In genomic region chr17:45282683-45283644, GRCh38 we compare ENCODE assay signal across 10 cellular contexts. TPM values are rescaled to one million over a fixed set of nuclear protein-coding genes. Genes with fewer than 3 reads are reported as not detected.
A peak's percentile ranks its signal among the peaks of the same experiment; 100 is the strongest.
DNase-seq lines count a peak whose midpoint lies in the region; ATAC-seq and TF ChIP-seq lines count a peak whose summit lies in the region.
"Had no signal": no experiment of that assay in that cellular context is flagged by ENCODE, and none has a peak within 500 bp of the region (broad histone marks: within the 10 kb centered on the region; RNA-seq: fewer than 3 reads in every experiment).

No MANE protein-coding gene starts in this region.

- peak; percentile 37; the same call in 1 of the 2 replicates for ATAC-seq in Panc1
- peak; percentile 69 for ATAC-seq in gastroesophageal sphincter
- ATAC-seq in gastrocnemius medialis: peak; percentile 75 to 77
- ATAC-seq in GM21717 (IDR thresholded peaks at IDR 0.05; ENCODE audit: unreplicated experiment): no peak

- in situ Hi-C loops in Panc1 (cut with HindIII; ENCODE audit: low pct_unique_long_range_greater_than_20kb, low sequenced_read_pairs): no loop called here
- in situ Hi-C loops in gastrocnemius medialis (cut with MboI; ENCODE audit: low sequenced_read_pairs in 4 of 4): loop anchor here in 1 of 4 donors (5.0 kb wide), 1 partner anchor 34 kb away; the partner anchor contains the start of gene MAP3K14

- no peak overlapping the region for H3K4me2 ChIP-seq in MM.1S (ENCODE audit: low read depth, low read length)

- H3F3A ChIP-seq in MM.1S (ENCODE audit: insufficient read depth, low read length): peaks cover 5% of the 10 kb centered on the region; the same call in 1 of the 2 replicates

- TF ChIP-seq CTCF in Panc1 (IDR thresholded peaks at IDR 0.05): no peak
- TF ChIP-seq CTCF in gastroesophageal sphincter (IDR thresholded peaks at IDR 0.05): no peak
- TF ChIP-seq CTCF in gastrocnemius medialis (IDR thresholded peaks at IDR 0.05 in 4 of 5, conservative IDR thresholded peaks at IDR 0.05 in 1 of 5): peak in 1 of 5 experiments; percentile 43
- TF ChIP-seq CTCF in MM.1S (IDR thresholded peaks at IDR 0.05; ENCODE audit: low read length): no peak
- TF ChIP-seq CTCF in MCF 10A (IDR thresholded peaks at IDR 0.05; ENCODE audit: unreplicated experiment): no peak

- H3K4me3 Mint-ChIP-seq in MCF 10A (ENCODE audit: unreplicated experiment): no peak overlapping the region

- BruUV-seq in Panc1 (replicated peaks; lab: Mats Ljungman, UMichigan): no TSS peak
- BruUV-seq in MCF 10A (replicated peaks; lab: Mats Ljungman, UMichigan): no TSS peak

- H3K36me3 ChIP-seq in Panc1 (ENCODE audit: control insufficient read depth, insufficient read depth, low read length) (peaks cover 7% of the 10 kb centered on the region), gastroesophageal sphincter (peaks cover 0 to 63% of the 10 kb centered on the region in 2 donors), gastrocnemius medialis (peaks cover 0 to 22% of the 10 kb centered on the region in 2 donors), MM.1S (replicated peaks; ENCODE audit: insufficient read depth, low read length) (no peaks in the 10 kb centered on the region; the same call in 1 of the 2 replicates)

- H4K20me1 ChIP-seq in MM.1S (ENCODE audit: insufficient read depth, low read length): no peaks in the 10 kb centered on the region

- H3K79me2 ChIP-seq in MM.1S (ENCODE audit: low read length): no peaks in the 10 kb centered on the region

- H3K9me3 ChIP-seq in Panc1 (ENCODE audit: control insufficient read depth, insufficient read depth, low read depth, low read length) (no peaks in the 10 kb centered on the region), gastroesophageal sphincter (no peaks in the 10 kb centered on the region), gastrocnemius medialis (no peaks in the 10 kb centered on the region), MM.1S (replicated peaks; ENCODE audit: insufficient read depth, low read length) (no peaks in the 10 kb centered on the region)

- no peaks in the 10 kb centered on the region for H3K9me2 ChIP-seq in MM.1S (replicated peaks; ENCODE audit: insufficient read depth, low read length)

- no peak for TF ChIP-seq POLR2A in gastroesophageal sphincter (IDR thresholded peaks at IDR 0.05)
- peak; percentile 69 to 78 for TF ChIP-seq POLR2A in gastrocnemius medialis (IDR thresholded peaks at IDR 0.05)

- H3K4me3 ChIP-seq in Panc1 (ENCODE audit: low read depth in 2 of 2, low read length in 2 of 2) (no peak overlapping the region), gastroesophageal sphincter (no peak overlapping the region), gastrocnemius medialis (no peak overlapping the region), MM.1S (ENCODE audit: low read length) (no peak overlapping the region)
- H3K4me3 ChIP-seq: skin epidermis had no signal

- POLR2A ChIA-PET in Panc1 (lab: Charles Lee): interaction anchor here (0.6 kb wide), 1 partner anchor 95 kb away, joined by 4 read pairs; no protein-coding TSS in a partner anchor
- POLR2A ChIA-PET in MCF 10A (lab: Yijun Ruan, JAX): interaction anchor here (0.9 to 2.5 kb wide), 3 partner anchors 11 to 99 kb away, joined by 3 to 9 read pairs (median 3); partner anchors contain the start of gene MAP3K14

- H3K36me3 Mint-ChIP-seq in MCF 10A (ENCODE audit: insufficient read depth, unreplicated experiment): peaks cover 95% of the 10 kb centered on the region

- 37 to 42% methylated on average over 3 to 11 of the region's 21 CpGs for WGBS in gastroesophageal sphincter (ENCODE audit: low coverage in 1 of 2), 2 donors

- peaks cover 34% of the 10 kb centered on the region for H3K4me1 ChIP-seq in Panc1 (ENCODE audit: control insufficient read depth, insufficient read depth, low read length)
- peaks cover 2 to 98% (median 24%) of the 10 kb centered on the region in 3 donors for H3K4me1 ChIP-seq in gastroesophageal sphincter
- peaks cover 54 to 69% of the 10 kb centered on the region in 2 donors for H3K4me1 ChIP-seq in gastrocnemius medialis
- H3K4me1 ChIP-seq in MM.1S (ENCODE audit: low read length): no peaks in the 10 kb centered on the region

- no peak overlapping the region for H2AFZ ChIP-seq in MM.1S (ENCODE audit: low read length)

- no peaks in the 10 kb centered on the region for H3K27me3 Mint-ChIP-seq in MCF 10A (ENCODE audit: insufficient read depth, unreplicated experiment)

- no peak overlapping the region for H3K9ac ChIP-seq in MM.1S (ENCODE audit: low read length)

- no peaks in the 10 kb centered on the region for H3K9me3 Mint-ChIP-seq in MCF 10A (ENCODE audit: unreplicated experiment)

- CTCF ChIA-PET in Panc1 (lab: Charles Lee) (interaction anchor here (0.6 kb wide), 1 partner anchor 22 kb away, joined by 3 read pairs; no protein-coding TSS in a partner anchor), MCF 10A (lab: Yijun Ruan, JAX) (interaction anchor here (0.6 to 16.2 kb wide), 4 partner anchors 10 to 108 kb away, joined by 3 to 229 read pairs (median 4); no protein-coding TSS in a partner anchor)

- H3K27ac Mint-ChIP-seq in MCF 10A (ENCODE audit: low read depth, unreplicated experiment): no peak overlapping the region

- peaks cover under 1% of the 10 kb centered on the region for H3K4me1 Mint-ChIP-seq in MCF 10A (ENCODE audit: insufficient read depth, unreplicated experiment)

- TF ChIP-seq EP300 in gastroesophageal sphincter (IDR thresholded peaks at IDR 0.05): no peak

- H3K27ac ChIP-seq in Panc1 (ENCODE audit: low read length): peak overlapping the region; percentile 20
- peak overlapping the region; percentile 21 to 82 (median 79) for H3K27ac ChIP-seq in gastroesophageal sphincter
- peak overlapping the region; percentile 88 to 100 (median 97) for H3K27ac ChIP-seq in gastrocnemius medialis
- H3K27ac ChIP-seq in MM.1S (ENCODE audit: low read length): no peak overlapping the region

- intact Hi-C loops in Panc1 (cut with micrococcal nuclease; ENCODE audit: unreplicated experiment) (no loop called here), gastrocnemius medialis (cut with DNase I; ENCODE audit: low total_unique reads) (loop anchor here (1.0 kb wide), 2 partner anchors 10 to 29 kb away; no protein-coding TSS in a partner anchor), MCF 10A (cut with micrococcal nuclease) (no loop called here)

- DNase-seq in HCEC 1CT (peak; percentile 24), Panc1 (ENCODE audit: low read depth, low spot score) (no peak), gastrocnemius medialis (peak; percentile 96 to 98), MM.1S (no peak), amniotic stem cell (lab: John Stamatoyannopoulos, UW) (no peak), MCF 10A (ENCODE audit: unreplicated experiment) (no peak)

- H3K27me3 ChIP-seq in Panc1 (ENCODE audit: control insufficient read depth, insufficient read depth, low read length): no peaks in the 10 kb centered on the region
- H3K27me3 ChIP-seq in gastroesophageal sphincter: no peaks in the 10 kb centered on the region
- H3K27me3 ChIP-seq in gastrocnemius medialis: no peaks in the 10 kb centered on the region
- no peaks in the 10 kb centered on the region for H3K27me3 ChIP-seq in MM.1S (replicated peaks; ENCODE audit: insufficient read depth, low read length)

RNA-seq across cellular contexts. Expression of gene SPATA32, which starts 21.1 kb away (rescaled TPM):
- total RNA-seq in Panc1 (2021; ENCODE audit: unreplicated experiment): 0.26 TPM
- polyA plus RNA-seq in Panc1 (2012; ENCODE audit: insufficient read length): 0.17 TPM
- not detected for total RNA-seq in gastroesophageal sphincter
- total RNA-seq in gastrocnemius medialis: not detected
- not detected in 2 replicates for total RNA-seq in MCF 10A (2022)
- total RNA-seq: frontal cortex had no signal

RNA-seq across cellular contexts. Expression of gene MAP3K14, which starts 33.9 kb away (rescaled TPM):
- total RNA-seq in Panc1 (2021; ENCODE audit: unreplicated experiment): 80.8 TPM
- polyA plus RNA-seq in Panc1 (2012; ENCODE audit: insufficient read length): 60.3 TPM
- total RNA-seq in gastroesophageal sphincter: 10 to 100 TPM in 3 of 4 donors, 1 to 10 TPM in 1; 8.5 to 17.5 (median 13.5) TPM
- total RNA-seq in gastrocnemius medialis: 10 to 100 TPM; 18.0 to 62.8 (median 34.0) TPM
- 5.3 and 9.2 TPM in 2 replicates for total RNA-seq in MCF 10A (2022)

Comparison
In these comparisons a context has a peak if more than half of its experiments do, and no peak if none do; other contexts are left out.
1. DNase-seq: peak in HCEC 1CT (single experiment) and gastrocnemius medialis (2 of 2); none in Panc1 (single experiment), MM.1S (single experiment), amniotic stem cell (single experiment) and MCF 10A (single experiment).
2. POLR2A ChIP-seq: peak in gastrocnemius medialis (2 of 2); none in gastroesophageal sphincter (0 of 2).